In genomic region chr20:33407796-33408195, GRCh38 we compare ENCODE assay signal across 25 cellular contexts. TPM values are rescaled to one million over a fixed set of nuclear protein-coding genes. Genes with fewer than 3 reads are reported as not detected.
DNase-seq lines count a peak whose midpoint lies in the region; ATAC-seq and TF ChIP-seq lines count a peak whose summit lies in the region.
"Had no signal": no experiment of that assay in that cellular context is flagged by ENCODE, and none has a peak within 500 bp of the region (broad histone marks: within the 10 kb centered on the region; RNA-seq: fewer than 3 reads in every experiment).

No MANE protein-coding gene starts in this region.

- H3K27ac Mint-ChIP-seq in activated naive CD4-positive, alpha-beta T cell treated with anti-CD3 and anti-CD28 coated beads, Interleukin-2, amount 10 ng/mL, durations not matched to agents 7 days and 5 days, result peak overlapping the region; percentile 66
- H3K27ac Mint-ChIP-seq in activated naive CD4-positive, alpha-beta T cell treated with anti-CD3 and anti-CD28 coated beads, Interleukin-2, amount 50 U/mL, for 72 hours, result peak overlapping the region in 1 of 2 donors; percentile 50
- H3K27ac Mint-ChIP-seq: activated naive CD8-positive, alpha-beta T cell; activated T-helper 2 cell treated with anti-CD3 and anti-CD28 coated beads, Interferon-gamma antibody, Interleukin-2, Interleukin-4, amounts not matched to agents 10 μg/mL and 5 μg/mL and 100 μg/mL, durations not matched to agents 14 hours and 24 hours and 36 hours; type B pancreatic cell had no signal

- H3K36me3 ChIP-seq in mesodermal cell (ENCODE audit: control insufficient read depth, insufficient read depth, low read length), result peaks cover 26% of the 10 kb centered on the region

- DNase-seq in activated naive CD4-positive, alpha-beta T cell treated with anti-CD3 and anti-CD28 coated beads, Interleukin-2, amount 10 ng/mL, durations not matched to agents 7 days and 5 days, result no peak
- DNase-seq in activated naive CD4-positive, alpha-beta T cell treated with anti-CD3 and anti-CD28 coated beads, Interleukin-2, amount 50 U/mL, for 72 hours (ENCODE audit: low spot score in 2 of 2), result no peak
- DNase-seq in GM10248 (ENCODE audit: extremely low spot score) (no peak), COLO829 (ENCODE audit: low spot score) (no peak), NK-92 (lab: John Stamatoyannopoulos, UW; ENCODE audit: unreplicated experiment) (no peak)
- no peak for DNase-seq in activated CD4-positive, alpha-beta T cell treated with anti-CD3 and anti-CD28 coated beads, Interleukin-2, amount 50 U/mL, for 4 hours
- DNase-seq: activated CD8-positive, alpha-beta T cell treated with anti-CD3 and anti-CD28 coated beads for 36 hours; DMS153; head of caudate nucleus; midbrain; naive thymus-derived CD4-positive, alpha-beta T cell; NCI-H1930; NCI-H510A treated with DMSO at 0.1 percent for 48 hours; SK-N-SH; stimulated activated CD4-positive, alpha-beta T cell treated with anti-CD3 and anti-CD28 coated beads, Interleukin-4, amount 100 ng/mL, for 24 hours; substantia nigra had no signal

- whole genome bisulfite sequencing in mesodermal cell (ENCODE audit: insufficient coverage in 2 of 2), 2 experiments, result 78 to 94% methylated on average over 3 of the region's 4 CpGs

- H3K4me3 Mint-ChIP-seq in activated naive CD4-positive, alpha-beta T cell treated with anti-CD3 and anti-CD28 coated beads, Interleukin-2, amount 10 ng/mL, durations not matched to agents 7 days and 5 days, result no peak overlapping the region
- H3K4me3 Mint-ChIP-seq: activated CD8-positive, alpha-beta T cell treated with anti-CD3 and anti-CD28 coated beads for 36 hours; activated naive CD8-positive, alpha-beta T cell; naive thymus-derived CD4-positive, alpha-beta T cell; type B pancreatic cell had no signal

- H3K27me3 Mint-ChIP-seq in activated naive CD4-positive, alpha-beta T cell treated with anti-CD3 and anti-CD28 coated beads, Interleukin-2, amount 10 ng/mL, durations not matched to agents 7 days and 5 days, result no peaks in the 10 kb centered on the region
- H3K27me3 Mint-ChIP-seq: activated CD8-positive, alpha-beta T cell treated with anti-CD3 and anti-CD28 coated beads for 36 hours; activated naive CD8-positive, alpha-beta T cell; naive thymus-derived CD4-positive, alpha-beta T cell; type B pancreatic cell had no signal

- no peak overlapping the region for H3K4me3 ChIP-seq in mesodermal cell (ENCODE audit: extremely low read depth, insufficient read depth, low read length, poor library complexity, severe bottlenecking)
- H3K4me3 ChIP-seq: ascending aorta, esophagus muscularis mucosa, HAP-1 had no signal

- no peaks in the 10 kb centered on the region for H3K9me3 Mint-ChIP-seq in activated naive CD4-positive, alpha-beta T cell treated with anti-CD3 and anti-CD28 coated beads, Interleukin-2, amount 10 ng/mL, durations not matched to agents 7 days and 5 days
- no peaks in the 10 kb centered on the region for H3K9me3 Mint-ChIP-seq in activated naive CD4-positive, alpha-beta T cell treated with anti-CD3 and anti-CD28 coated beads, Interleukin-2, amount 50 U/mL, for 72 hours
- H3K9me3 Mint-ChIP-seq: activated CD8-positive, alpha-beta T cell treated with anti-CD3 and anti-CD28 coated beads for 36 hours; activated T-helper 2 cell treated with anti-CD3 and anti-CD28 coated beads, Interferon-gamma antibody, Interleukin-2, Interleukin-4, amounts not matched to agents 10 μg/mL and 5 μg/mL and 100 μg/mL, durations not matched to agents 14 hours and 24 hours and 36 hours; naive thymus-derived CD4-positive, alpha-beta T cell; type B pancreatic cell had no signal

- peaks cover 9% of the 10 kb centered on the region for H3K36me3 Mint-ChIP-seq in activated naive CD4-positive, alpha-beta T cell treated with anti-CD3 and anti-CD28 coated beads, Interleukin-2, amount 10 ng/mL, durations not matched to agents 7 days and 5 days
- no peaks in the 10 kb centered on the region for H3K36me3 Mint-ChIP-seq in activated naive CD4-positive, alpha-beta T cell treated with anti-CD3 and anti-CD28 coated beads, Interleukin-2, amount 50 U/mL, for 72 hours

- ATAC-seq in activated naive CD4-positive, alpha-beta T cell treated with anti-CD3 and anti-CD28 coated beads, Interleukin-2, amount 50 U/mL, for 72 hours, result no peak

- H3K27ac ChIP-seq in angular gyrus (ENCODE audit: low read depth, low read length), result peak overlapping the region; percentile 79
- peak overlapping the region; percentile 74 for H3K27ac ChIP-seq in mesodermal cell (ENCODE audit: low read depth, low read length, severe bottlenecking)
- H3K27ac ChIP-seq: ascending aorta, esophagus muscularis mucosa, foreskin keratinocyte had no signal

- TF ChIP-seq CTCF in GM10248 (IDR thresholded peaks at IDR 0.05; ENCODE audit: control extremely low read depth, extremely low read depth, low read depth, missing control alignments), result no peak

- no peaks in the 10 kb centered on the region for H3K9me3 ChIP-seq in mesodermal cell (ENCODE audit: control insufficient read depth, low read length)
- H3K9me3 ChIP-seq: ascending aorta, esophagus muscularis mucosa, HAP-1, SK-N-SH had no signal

- H3K4me1 ChIP-seq in mesodermal cell (ENCODE audit: control insufficient read depth, insufficient read depth, low read length, poor library complexity, severe bottlenecking), result peaks cover 6% of the 10 kb centered on the region
- H3K4me1 ChIP-seq: ascending aorta, HAP-1 had no signal

- POLR2A ChIA-PET in GM10248 (lab: Yijun Ruan, JAX), result no interaction called here

- H3K4me1 Mint-ChIP-seq in activated naive CD4-positive, alpha-beta T cell treated with anti-CD3 and anti-CD28 coated beads, Interleukin-2, amount 10 ng/mL, durations not matched to agents 7 days and 5 days, result peaks cover 5% of the 10 kb centered on the region

- CTCF ChIA-PET in activated naive CD4-positive, alpha-beta T cell treated with anti-CD3 and anti-CD28 coated beads, Interleukin-2, amount 10 ng/mL, durations not matched to agents 7 days and 5 days (lab: Charles Lee), result no interaction called here
- CTCF ChIA-PET in GM10248 (lab: Yijun Ruan, JAX), result interaction anchor here (1.2 to 1.8 kb wide), 2 partner anchors 8 to 16 kb away, joined by 3 to 4 read pairs; no protein-coding TSS in a partner anchor

RNA-seq across cellular contexts. Expression of gene CDK5RAP1, which starts 6.5 kb away (rescaled TPM):
- total RNA-seq in activated naive CD4-positive, alpha-beta T cell treated with anti-CD3 and anti-CD28 coated beads, Interleukin-2, amount 50 U/mL, for 72 hours, result 10 to 100 TPM; 40.0 to 44.2 TPM
- 35.5 TPM for polyA plus RNA-seq in mesodermal cell (2013, experiment 1 of 2)
- polyA plus RNA-seq in mesodermal cell (2013, experiment 2 of 2), result 30.5 TPM

RNA-seq across cellular contexts. Expression of gene SNTA1, which starts 35.8 kb away (rescaled TPM):
- total RNA-seq in activated naive CD4-positive, alpha-beta T cell treated with anti-CD3 and anti-CD28 coated beads, Interleukin-2, amount 50 U/mL, for 72 hours, result 1 to 10 TPM; 3.1 TPM
- polyA plus RNA-seq in mesodermal cell (2013, experiment 1 of 2), result 10.5 TPM
- polyA plus RNA-seq in mesodermal cell (2013, experiment 2 of 2), result 9.2 TPM
